Comparison of ENCODE assay signal across 1 cellular context in the genomic region with DNA sequence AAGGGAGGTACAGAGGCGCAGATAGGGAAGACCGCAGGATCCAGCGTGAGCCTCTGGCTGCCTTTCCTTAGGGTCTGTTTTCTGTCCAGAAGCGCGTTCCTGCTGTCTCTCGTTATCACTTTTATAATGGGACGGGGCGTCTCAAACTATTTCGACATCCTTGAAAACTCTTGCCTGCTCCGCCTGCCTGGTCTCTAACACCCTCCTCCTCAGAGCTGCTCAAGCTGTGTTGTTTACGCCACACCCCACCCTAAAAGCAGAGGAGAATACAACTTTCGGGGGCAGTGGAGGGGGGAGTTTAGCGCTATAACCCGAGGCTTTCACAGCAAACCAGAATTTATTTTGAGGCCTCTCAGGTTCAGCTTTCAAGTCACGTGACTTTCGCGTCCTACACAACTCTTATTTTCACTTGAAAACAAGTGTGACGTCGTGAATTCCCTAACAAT.
TF ChIP-seq lines count a peak whose summit lies in the region.

No MANE protein-coding gene starts in this region.

TF ChIP-seq in HepG2, 621 proteins besides CTCF, POLR2A, EP300 and RAD21:
- TF ChIP-seq, protein P1, sequence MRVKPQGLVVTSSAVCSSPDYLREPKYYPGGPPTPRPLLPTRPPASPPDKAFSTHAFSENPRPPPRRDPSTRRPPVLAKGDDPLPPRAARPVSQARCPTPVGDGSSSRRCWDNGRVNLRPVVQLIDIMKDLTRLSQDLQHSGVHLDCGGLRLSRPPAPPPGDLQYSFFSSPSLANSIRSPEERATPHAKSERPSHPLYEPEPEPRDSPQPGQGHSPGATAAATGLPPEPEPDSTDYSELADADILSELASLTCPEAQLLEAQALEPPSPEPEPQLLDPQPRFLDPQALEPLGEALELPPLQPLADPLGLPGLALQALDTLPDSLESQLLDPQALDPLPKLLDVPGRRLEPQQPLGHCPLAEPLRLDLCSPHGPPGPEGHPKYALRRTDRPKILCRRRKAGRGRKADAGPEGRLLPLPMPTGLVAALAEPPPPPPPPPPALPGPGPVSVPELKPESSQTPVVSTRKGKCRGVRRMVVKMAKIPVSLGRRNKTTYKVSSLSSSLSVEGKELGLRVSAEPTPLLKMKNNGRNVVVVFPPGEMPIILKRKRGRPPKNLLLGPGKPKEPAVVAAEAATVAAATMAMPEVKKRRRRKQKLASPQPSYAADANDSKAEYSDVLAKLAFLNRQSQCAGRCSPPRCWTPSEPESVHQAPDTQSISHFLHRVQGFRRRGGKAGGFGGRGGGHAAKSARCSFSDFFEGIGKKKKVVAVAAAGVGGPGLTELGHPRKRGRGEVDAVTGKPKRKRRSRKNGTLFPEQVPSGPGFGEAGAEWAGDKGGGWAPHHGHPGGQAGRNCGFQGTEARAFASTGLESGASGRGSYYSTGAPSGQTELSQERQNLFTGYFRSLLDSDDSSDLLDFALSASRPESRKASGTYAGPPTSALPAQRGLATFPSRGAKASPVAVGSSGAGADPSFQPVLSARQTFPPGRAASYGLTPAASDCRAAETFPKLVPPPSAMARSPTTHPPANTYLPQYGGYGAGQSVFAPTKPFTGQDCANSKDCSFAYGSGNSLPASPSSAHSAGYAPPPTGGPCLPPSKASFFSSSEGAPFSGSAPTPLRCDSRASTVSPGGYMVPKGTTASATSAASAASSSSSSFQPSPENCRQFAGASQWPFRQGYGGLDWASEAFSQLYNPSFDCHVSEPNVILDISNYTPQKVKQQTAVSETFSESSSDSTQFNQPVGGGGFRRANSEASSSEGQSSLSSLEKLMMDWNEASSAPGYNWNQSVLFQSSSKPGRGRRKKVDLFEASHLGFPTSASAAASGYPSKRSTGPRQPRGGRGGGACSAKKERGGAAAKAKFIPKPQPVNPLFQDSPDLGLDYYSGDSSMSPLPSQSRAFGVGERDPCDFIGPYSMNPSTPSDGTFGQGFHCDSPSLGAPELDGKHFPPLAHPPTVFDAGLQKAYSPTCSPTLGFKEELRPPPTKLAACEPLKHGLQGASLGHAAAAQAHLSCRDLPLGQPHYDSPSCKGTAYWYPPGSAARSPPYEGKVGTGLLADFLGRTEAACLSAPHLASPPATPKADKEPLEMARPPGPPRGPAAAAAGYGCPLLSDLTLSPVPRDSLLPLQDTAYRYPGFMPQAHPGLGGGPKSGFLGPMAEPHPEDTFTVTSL (CRISPR knock-in tag; IDR thresholded peaks at IDR 0.05; ENCODE audit: borderline replicate concordance): 0 out of 2 replicates have a peak, but pooled peaks have one; percentile 23
- TF ChIP-seq IKZF1 (IDR thresholded peaks at IDR 0.05) (no peak), ZNF318 (CRISPR knock-in tag; IDR thresholded peaks at IDR 0.05) (no peak), HDAC2 (CRISPR knock-in tag; IDR thresholded peaks at IDR 0.05) (0 out of 2 replicates have a peak, but pooled peaks have one; percentile 7), EHMT2 (IDR thresholded peaks at IDR 0.05; ENCODE audit: borderline replicate concordance, low read depth, low read length) (no peak), RAD51 (IDR thresholded peaks at IDR 0.05; ENCODE audit: borderline replicate concordance) (peak; percentile 88), ZFP82 (CRISPR knock-in tag; IDR thresholded peaks at IDR 0.05; ENCODE audit: borderline replicate concordance) (peak; percentile 53; the same call in 1 of the 2 replicates), ZNF441 (CRISPR knock-in tag; IDR thresholded peaks at IDR 0.05; ENCODE audit: borderline replicate concordance) (no peak), ZNF670 (CRISPR knock-in tag; IDR thresholded peaks at IDR 0.05; ENCODE audit: borderline replicate concordance) (0 out of 2 replicates have a peak, but pooled peaks have one; percentile 56), PHF8 (CRISPR knock-in tag; IDR thresholded peaks at IDR 0.05) (peak; percentile 13; the same call in 1 of the 2 replicates), TRIM24 (CRISPR knock-in tag; IDR thresholded peaks at IDR 0.05) (no peak), MLXIP (CRISPR knock-in tag; IDR thresholded peaks at IDR 0.05; ENCODE audit: borderline replicate concordance) (no peak)
- TF ChIP-seq, protein P2, sequence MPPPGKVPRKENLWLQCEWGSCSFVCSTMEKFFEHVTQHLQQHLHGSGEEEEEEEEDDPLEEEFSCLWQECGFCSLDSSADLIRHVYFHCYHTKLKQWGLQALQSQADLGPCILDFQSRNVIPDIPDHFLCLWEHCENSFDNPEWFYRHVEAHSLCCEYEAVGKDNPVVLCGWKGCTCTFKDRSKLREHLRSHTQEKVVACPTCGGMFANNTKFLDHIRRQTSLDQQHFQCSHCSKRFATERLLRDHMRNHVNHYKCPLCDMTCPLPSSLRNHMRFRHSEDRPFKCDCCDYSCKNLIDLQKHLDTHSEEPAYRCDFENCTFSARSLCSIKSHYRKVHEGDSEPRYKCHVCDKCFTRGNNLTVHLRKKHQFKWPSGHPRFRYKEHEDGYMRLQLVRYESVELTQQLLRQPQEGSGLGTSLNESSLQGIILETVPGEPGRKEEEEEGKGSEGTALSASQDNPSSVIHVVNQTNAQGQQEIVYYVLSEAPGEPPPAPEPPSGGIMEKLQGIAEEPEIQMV (CRISPR knock-in tag; IDR thresholded peaks at IDR 0.05; ENCODE audit: low read depth): no peak
- TF ChIP-seq, protein P3, sequence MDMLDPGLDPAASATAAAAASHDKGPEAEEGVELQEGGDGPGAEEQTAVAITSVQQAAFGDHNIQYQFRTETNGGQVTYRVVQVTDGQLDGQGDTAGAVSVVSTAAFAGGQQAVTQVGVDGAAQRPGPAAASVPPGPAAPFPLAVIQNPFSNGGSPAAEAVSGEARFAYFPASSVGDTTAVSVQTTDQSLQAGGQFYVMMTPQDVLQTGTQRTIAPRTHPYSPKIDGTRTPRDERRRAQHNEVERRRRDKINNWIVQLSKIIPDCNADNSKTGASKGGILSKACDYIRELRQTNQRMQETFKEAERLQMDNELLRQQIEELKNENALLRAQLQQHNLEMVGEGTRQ (IDR thresholded peaks at IDR 0.05; ENCODE audit: low read depth, low read length): peak; percentile 68; the same call in 1 of the 2 replicates
- TF ChIP-seq, protein P3 (CRISPR knock-in tag; IDR thresholded peaks at IDR 0.05; ENCODE audit: borderline replicate concordance): 0 out of 2 replicates have a peak, but pooled peaks have one; percentile 50
